ENCODE assay signal across 20 cellular contexts in the genomic region with DNA sequence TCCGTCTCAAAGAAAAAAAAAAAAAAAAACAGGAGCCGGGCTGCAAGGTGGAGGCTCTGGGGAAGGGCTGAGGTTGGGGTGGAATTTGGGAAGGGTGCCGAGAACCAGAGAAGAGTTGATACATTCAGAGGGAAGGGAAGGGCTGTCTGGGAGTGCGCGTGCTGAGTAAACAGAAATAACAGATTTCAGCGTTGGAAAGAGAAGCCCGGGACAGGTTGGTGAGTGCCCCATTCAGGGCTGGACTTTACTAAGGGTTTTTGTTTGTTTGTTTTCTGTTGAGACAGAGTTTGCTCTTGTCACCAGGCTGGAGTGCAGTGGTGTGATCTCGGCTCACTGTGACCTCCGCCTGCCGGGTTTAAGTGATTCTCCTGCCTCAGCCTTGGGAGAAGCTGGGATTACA. TPM values are rescaled to one million over a fixed set of nuclear protein-coding genes. Genes with fewer than 3 reads are reported as not detected.
A peak's percentile ranks its signal among the peaks of the same experiment; 100 is the strongest.
DNase-seq lines count a peak whose midpoint lies in the region; ATAC-seq and TF ChIP-seq lines count a peak whose summit lies in the region.
"Had no signal": no experiment of that assay in that cellular context is flagged by ENCODE, and none has a peak within 500 bp of the region (broad histone marks: within the 10 kb centered on the region; RNA-seq: fewer than 3 reads in every experiment).

No MANE protein-coding gene starts in this region.

- 52 to 59% methylated on average over 10 of the region's 10 CpGs for WGBS in testis, 2 donors

- H3K4me3 Mint-ChIP-seq in activated CD4-positive, alpha-beta memory T cell treated with anti-CD3 and anti-CD28 coated beads, Interleukin-2, amount 10 ng/mL, durations not matched to agents 7 days and 5 days = peak overlapping the region; percentile 4
- H3K4me3 Mint-ChIP-seq in activated CD4-positive, alpha-beta memory T cell treated with anti-CD3 and anti-CD28 coated beads for 36 hours = no peak overlapping the region
- H3K4me3 Mint-ChIP-seq: CD4-positive, alpha-beta T cell had no signal

- H3K36me3 Mint-ChIP-seq in activated CD4-positive, alpha-beta memory T cell treated with anti-CD3 and anti-CD28 coated beads, Interleukin-2, amount 10 ng/mL, durations not matched to agents 7 days and 5 days (ENCODE audit: low read depth) = peaks cover 38% of the 10 kb centered on the region
- H3K36me3 Mint-ChIP-seq in activated CD4-positive, alpha-beta memory T cell treated with anti-CD3 and anti-CD28 coated beads for 36 hours = peaks cover 4% of the 10 kb centered on the region

- H3K27me3 Mint-ChIP-seq in activated CD4-positive, alpha-beta memory T cell treated with anti-CD3 and anti-CD28 coated beads, Interleukin-2, amount 10 ng/mL, durations not matched to agents 7 days and 5 days = no peaks in the 10 kb centered on the region
- H3K27me3 Mint-ChIP-seq in activated CD4-positive, alpha-beta memory T cell treated with anti-CD3 and anti-CD28 coated beads for 36 hours = peaks cover 11% of the 10 kb centered on the region

- ATAC-seq in left lobe of liver (peak; percentile 69), GM18505 (IDR thresholded peaks at IDR 0.05; ENCODE audit: unreplicated experiment) (no peak), GM18519 (IDR thresholded peaks at IDR 0.05; ENCODE audit: low FRiP score, unreplicated experiment) (no peak)

- no peaks in the 10 kb centered on the region for H3K4me1 ChIP-seq in HEK293 (ENCODE audit: control insufficient read depth, insufficient read depth, low read length)
- peaks cover 5% of the 10 kb centered on the region for H3K4me1 ChIP-seq in testis

- H3K27ac Mint-ChIP-seq in activated CD4-positive, alpha-beta memory T cell treated with anti-CD3 and anti-CD28 coated beads, Interleukin-2, amount 10 ng/mL, durations not matched to agents 7 days and 5 days = peak overlapping the region; percentile 32
- H3K27ac Mint-ChIP-seq in activated CD4-positive, alpha-beta memory T cell treated with anti-CD3 and anti-CD28 coated beads for 36 hours = no peak overlapping the region
- H3K27ac Mint-ChIP-seq: CD4-positive, alpha-beta T cell had no signal

- TF ChIP-seq POLR2A in testis (IDR thresholded peaks at IDR 0.05) = no peak
- no peak for TF ChIP-seq POLR2A in GM18505 (IDR thresholded peaks at IDR 0.05; ENCODE audit: borderline replicate concordance, extremely low read depth, insufficient read depth, insufficient read length)

- POLR2A ChIA-PET in activated CD4-positive, alpha-beta memory T cell treated with anti-CD3 and anti-CD28 coated beads, Interleukin-2, amount 10 ng/mL, durations not matched to agents 7 days and 5 days (lab: Charles Lee) = no interaction called here
- POLR2A ChIA-PET in activated CD4-positive, alpha-beta memory T cell treated with anti-CD3 and anti-CD28 coated beads for 36 hours (lab: Charles Lee) = no interaction called here
- POLR2A ChIA-PET in HEK293 (lab: Yijun Ruan, JAX) = no interaction called here

- H3K9me3 ChIP-seq in HEK293 (ENCODE audit: control insufficient read depth, insufficient read depth, low read depth, low read length) = no peaks in the 10 kb centered on the region
- no peaks in the 10 kb centered on the region for H3K9me3 ChIP-seq in testis

- intact Hi-C loops in activated CD4-positive, alpha-beta memory T cell treated with anti-CD3 and anti-CD28 coated beads for 36 hours (cut with micrococcal nuclease) = no loop called here
- intact Hi-C loops in testis (cut with DNase I; ENCODE audit: low total_unique reads) = no loop called here

- no peak overlapping the region for H3K4me3 ChIP-seq in HEK293 (ENCODE audit: low read depth, low read length)
- H3K4me3 ChIP-seq in testis = no peak overlapping the region
- H3K4me3 ChIP-seq: GM23248 had no signal

- H3K36me3 ChIP-seq in HEK293 (ENCODE audit: control insufficient read depth in 2 of 2, insufficient read depth in 1 of 2, low read length in 2 of 2) (no peaks in the 10 kb centered on the region), testis (ENCODE audit: low read depth, missing control alignments) (no peaks in the 10 kb centered on the region)

- no peak for DNase-seq in activated CD4-positive, alpha-beta memory T cell treated with anti-CD3 and anti-CD28 coated beads, Interleukin-2, amount 10 ng/mL, durations not matched to agents 7 days and 5 days
- no peak for DNase-seq in activated CD4-positive, alpha-beta memory T cell treated with anti-CD3 and anti-CD28 coated beads for 36 hours
- no peak for DNase-seq in left lobe of liver (ENCODE audit: low spot score)
- DNase-seq in testis = peak; percentile 44
- no peak for DNase-seq in amygdala (lab: John Stamatoyannopoulos, UW)
- DNase-seq: Calu3; CD4-positive, alpha-beta T cell; GM23248; NCI-H1092 treated with DMSO at 0.1 percent for 48 hours; NCI-H1694; NCI-H2107; NCI-H345; NCI-H69; NK-92 treated with Interleukin-12 subunit alpha and Interleukin-12 subunit beta, amount 100 ng/mL, for 24 hours; SHP77 treated with DMSO at 0.1 percent for 48 hours had no signal

- peaks cover 25% of the 10 kb centered on the region for H3K9me3 Mint-ChIP-seq in activated CD4-positive, alpha-beta memory T cell treated with anti-CD3 and anti-CD28 coated beads, Interleukin-2, amount 10 ng/mL, durations not matched to agents 7 days and 5 days
- peaks cover 17% of the 10 kb centered on the region for H3K9me3 Mint-ChIP-seq in activated CD4-positive, alpha-beta memory T cell treated with anti-CD3 and anti-CD28 coated beads for 36 hours
- H3K9me3 Mint-ChIP-seq: CD4-positive, alpha-beta T cell had no signal

- peaks cover 43% of the 10 kb centered on the region for H3K4me1 Mint-ChIP-seq in activated CD4-positive, alpha-beta memory T cell treated with anti-CD3 and anti-CD28 coated beads, Interleukin-2, amount 10 ng/mL, durations not matched to agents 7 days and 5 days
- H3K4me1 Mint-ChIP-seq in activated CD4-positive, alpha-beta memory T cell treated with anti-CD3 and anti-CD28 coated beads for 36 hours (ENCODE audit: low read depth) = peaks cover 14% of the 10 kb centered on the region

- H3K27ac ChIP-seq in HEK293 (ENCODE audit: extremely low read depth, low read depth, low read length) (no peak overlapping the region), testis (no peak overlapping the region)
- H3K27ac ChIP-seq: GM23248, HL-60 had no signal

- H3K27me3 ChIP-seq in testis = no peaks in the 10 kb centered on the region

- no peak for TF ChIP-seq CTCF in HEK293 (tag by site-specific recombination; IDR thresholded peaks at IDR 0.05)
- no peak for TF ChIP-seq CTCF in testis (IDR thresholded peaks at IDR 0.05)

- CTCF ChIA-PET in activated CD4-positive, alpha-beta memory T cell treated with anti-CD3 and anti-CD28 coated beads, Interleukin-2, amount 10 ng/mL, durations not matched to agents 7 days and 5 days (lab: Charles Lee) = no interaction called here
- CTCF ChIA-PET in activated CD4-positive, alpha-beta memory T cell treated with anti-CD3 and anti-CD28 coated beads for 36 hours (lab: Charles Lee) = no interaction called here
- CTCF ChIA-PET in HEK293 (lab: Yijun Ruan, JAX) = no interaction called here

TF ChIP-seq in HEK293, 187 proteins besides CTCF, POLR2A, EP300 and RAD21:
- TF ChIP-seq EGR2 (tag by site-specific recombination; IDR thresholded peaks at IDR 0.05; ENCODE audit: low read depth) (no peak), ZNF473 (tag by site-specific recombination; IDR thresholded peaks at IDR 0.05) (no peak), ZNF600 (tag by site-specific recombination; IDR thresholded peaks at IDR 0.05) (peak; percentile 61; the same call in 1 of the 2 replicates), KLF7 (tag by site-specific recombination; IDR thresholded peaks at IDR 0.05; ENCODE audit: borderline replicate concordance) (no peak), ZBTB17 (tag by site-specific recombination; IDR thresholded peaks at IDR 0.05) (peak; percentile 31; the same call in 1 of the 2 replicates), KLF17 (tag by site-specific recombination; IDR thresholded peaks at IDR 0.05) (0 out of 2 replicates have a peak, but pooled peaks have one; percentile 25)
TF ChIP-seq in HEK293: peak in this region for 3.

RNA-seq across cellular contexts. Expression of gene IL3RA, which starts 1.7 kb away (rescaled TPM):
- total RNA-seq in activated CD4-positive, alpha-beta memory T cell treated with anti-CD3 and anti-CD28 coated beads, Interleukin-2, amount 10 ng/mL, durations not matched to agents 7 days and 5 days = 10 to 100 TPM; 35.2 to 35.4 TPM
- total RNA-seq in activated CD4-positive, alpha-beta memory T cell treated with anti-CD3 and anti-CD28 coated beads for 36 hours = 1 to 10 TPM; 1.2 to 1.4 TPM
- total RNA-seq in left lobe of liver (0.40 TPM), testis (1 to 10 TPM; 4.6 to 5.5 TPM)
- polyA plus RNA-seq in testis (ENCODE audit: insufficient read depth, low read depth, low replicate concordance) = 3.4 TPM
- total RNA-seq: A172, Calu3, GM23248 had no signal

RNA-seq across cellular contexts. Expression of gene SLC25A6, which starts 57.1 kb away (rescaled TPM):
- total RNA-seq in activated CD4-positive, alpha-beta memory T cell treated with anti-CD3 and anti-CD28 coated beads, Interleukin-2, amount 10 ng/mL, durations not matched to agents 7 days and 5 days = 100 to 1,000 TPM; 249 to 255 TPM
- 100 to 1,000 TPM; 399 to 407 TPM for total RNA-seq in activated CD4-positive, alpha-beta memory T cell treated with anti-CD3 and anti-CD28 coated beads for 36 hours
- 55.9 TPM for total RNA-seq in left lobe of liver
- 100 to 1,000 TPM; 171 to 293 TPM for total RNA-seq in testis
- 157 TPM for polyA plus RNA-seq in testis (ENCODE audit: insufficient read depth, low read depth, low replicate concordance)

Comparison
In these comparisons a context has a peak if more than half of its experiments do, and no peak if none do; other contexts are left out.
1. RNA of gene IL3RA, which starts 1.7 kb away (total RNA-seq): 35.2 to 35.4 TPM in activated CD4-positive, alpha-beta memory T cell treated with anti-CD3 and anti-CD28 coated beads, Interleukin-2, amount 10 ng/mL, durations not matched to agents 7 days and 5 days; 4.6 to 5.5 TPM in testis, 1.2 to 1.4 TPM in activated CD4-positive, alpha-beta memory T cell treated with anti-CD3 and anti-CD28 coated beads for 36 hours and 0.40 TPM in left lobe of liver (single experiment); every median in the first group is over 4 times any median in the second.